25 cellular contexts compared by ENCODE assay signal in the genomic region with DNA sequence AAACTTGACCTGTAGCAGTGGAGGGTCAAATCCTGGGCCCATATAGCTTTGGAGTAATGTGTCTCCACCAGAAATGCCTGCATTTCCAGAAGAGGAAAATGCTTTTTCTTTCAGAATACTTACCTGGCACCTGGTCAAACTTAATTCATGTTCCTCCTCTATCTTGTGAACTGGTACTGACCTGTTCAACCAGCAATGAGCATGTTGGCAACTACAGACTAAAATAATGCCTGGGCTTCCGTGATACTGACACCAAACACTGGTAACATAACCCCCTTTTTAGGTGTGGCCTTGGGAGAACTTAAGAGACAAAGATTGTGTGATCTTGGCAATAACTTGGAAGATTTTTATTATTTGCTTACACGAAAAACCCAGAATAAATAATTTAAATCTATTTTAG. TPM values are rescaled to one million over a fixed set of nuclear protein-coding genes. Genes with fewer than 3 reads are reported as not detected.
DNase-seq lines count a peak whose midpoint lies in the region; ATAC-seq and TF ChIP-seq lines count a peak whose summit lies in the region.
"Had no signal": no experiment of that assay in that cellular context is flagged by ENCODE, and none has a peak within 500 bp of the region (broad histone marks: within the 10 kb centered on the region; RNA-seq: fewer than 3 reads in every experiment).

No MANE protein-coding gene starts in this region.

- no peak overlapping the region for H3K9ac ChIP-seq in PC-3 (ENCODE audit: low read length)
- H3K9ac ChIP-seq: SK-N-SH had no signal

- H4K20me1 ChIP-seq in PC-3 (ENCODE audit: low read length) = no peaks in the 10 kb centered on the region

- no peaks in the 10 kb centered on the region for H3K27me3 ChIP-seq in PC-3 (ENCODE audit: low read length)
- H3K27me3 ChIP-seq: BE2C had no signal

- DNase-seq in NCI-H2107 treated with DMSO at 0.1 percent for 48 hours (lab: John Stamatoyannopoulos, UW; ENCODE audit: unreplicated experiment) = peak; percentile 45
- no peak for DNase-seq in NCI-H2107 (lab: John Stamatoyannopoulos, UW)
- peak; percentile 47 for DNase-seq in LNCaP clone FGC (ENCODE audit: low read depth)
- peak; percentile 22 for DNase-seq in PC-3
- no peak for DNase-seq in mucosa of descending colon
- no peak for DNase-seq in DMS79 (lab: John Stamatoyannopoulos, UW)
- DNase-seq: 8988T; ACHN; BE2C; CD8-positive, alpha-beta memory T cell; GOT3; HFFc6; KG1; MM.1S; NCI-H187; NCI-H2171; NCI-H524; SK-N-SH; SW 1271 had no signal

- no peaks in the 10 kb centered on the region for H3K9me3 ChIP-seq in PC-3 (ENCODE audit: low read length)
- H3K9me3 ChIP-seq in mucosa of descending colon = peaks cover 6% of the 10 kb centered on the region
- H3K9me3 ChIP-seq: BE2C, HAP-1, SK-N-SH had no signal

- POLR2A ChIA-PET in PC-3 (lab: Charles Lee; ENCODE audit: unreplicated experiment) = no interaction called here

- TF ChIP-seq CTCF in LNCaP clone FGC (IDR thresholded peaks at IDR 0.05; ENCODE audit: control insufficient read depth, extremely low read depth, insufficient read depth) (no peak), PC-3 (conservative IDR thresholded peaks at IDR 0.05; ENCODE audit: low read depth, low read length) (no peak), mucosa of descending colon (IDR thresholded peaks at IDR 0.05) (no peak)

- peak overlapping the region; percentile 40 for H3K27ac ChIP-seq in PC-3 (ENCODE audit: low read length)

- no peak overlapping the region for H3K4me3 ChIP-seq in LNCaP clone FGC (ENCODE audit: low read depth, low read length)
- no peak overlapping the region for H3K4me3 ChIP-seq in PC-3 (ENCODE audit: low read length)
- H3K4me3 ChIP-seq in mucosa of descending colon = no peak overlapping the region
- H3K4me3 ChIP-seq: HAP-1 had no signal

- H2AFZ ChIP-seq in PC-3 (ENCODE audit: low read length) = no peak overlapping the region

- H3K36me3 ChIP-seq in PC-3 (ENCODE audit: low read depth, low read length) = no peaks in the 10 kb centered on the region
- H3K36me3 ChIP-seq in mucosa of descending colon (ENCODE audit: low read depth) = no peaks in the 10 kb centered on the region
- H3K36me3 ChIP-seq: BE2C, HAP-1 had no signal

- intact Hi-C loops in PC-3 (cut with micrococcal nuclease) (no loop called here), mucosa of descending colon (cut with DNase I, micrococcal nuclease) (no loop called here)

- H3K4me1 ChIP-seq in PC-3 (ENCODE audit: insufficient read depth, low read length) (peaks cover 13% of the 10 kb centered on the region), mucosa of descending colon (ENCODE audit: low read depth) (no peaks in the 10 kb centered on the region)
- H3K4me1 ChIP-seq: BE2C, HAP-1 had no signal

- H3K79me2 ChIP-seq in PC-3 (ENCODE audit: low read length) = no peaks in the 10 kb centered on the region

- peak overlapping the region; percentile 36 for H3K4me2 ChIP-seq in PC-3 (ENCODE audit: low read length)
- H3K4me2 ChIP-seq: SK-N-SH had no signal

- BruUV-seq in PC-3 (replicated peaks; lab: Mats Ljungman, UMichigan) = no TSS peak

- CTCF ChIA-PET in PC-3 (lab: Charles Lee) = no interaction called here

- no peaks in the 10 kb centered on the region for H3F3A ChIP-seq in PC-3 (ENCODE audit: low read length, unreplicated experiment)

- no peaks in the 10 kb centered on the region for H3K9me2 ChIP-seq in PC-3 (replicated peaks; ENCODE audit: low read length)
- H3K9me2 ChIP-seq: SK-N-SH had no signal

- ATAC-seq in PC-3 (no peak), mucosa of descending colon (peak; percentile 62), HG03097 (IDR thresholded peaks at IDR 0.05; ENCODE audit: low FRiP score, unreplicated experiment) (no peak), HG03135 (IDR thresholded peaks at IDR 0.05; ENCODE audit: unreplicated experiment) (no peak)

RNA-seq across cellular contexts. Expression of a gene that starts 23.8 kb away (rescaled TPM):
- 99.3 and 105 TPM in 2 replicates for total RNA-seq in PC-3 (2014; rRNA removed)
- 100 to 1,000 TPM; 155 to 270 (median 227) TPM for total RNA-seq in mucosa of descending colon
- total RNA-seq: G401 had no signal

RNA-seq across cellular contexts. Expression of a gene that starts 46.2 kb away (rescaled TPM):
- total RNA-seq in PC-3 (2014; rRNA removed) = not detected in 2 replicates
- not detected for total RNA-seq in mucosa of descending colon
- total RNA-seq: CD8-positive, alpha-beta memory T cell; Daoy; G401; HFFc6; IMR-90 had no signal

Comparison
In these comparisons a context has a peak if more than half of its experiments do, and no peak if none do; other contexts are left out.
1. DNase-seq: peak in NCI-H2107 treated with DMSO at 0.1 percent for 48 hours (single experiment), LNCaP clone FGC (single experiment) and PC-3 (single experiment); none in NCI-H2107 (single experiment), mucosa of descending colon (0 of 3) and DMS79 (single experiment).